Comparison of ENCODE assay signal across 8 cellular contexts in genomic region chr1:236394905-236395779, GRCh38. TPM values are rescaled to one million over a fixed set of nuclear protein-coding genes. Genes with fewer than 3 reads are reported as not detected.
DNase-seq lines count a peak whose midpoint lies in the region; ATAC-seq and TF ChIP-seq lines count a peak whose summit lies in the region.

No MANE protein-coding gene starts in this region.

- H3K27ac ChIP-seq in Peyer's patch (peak overlapping the region in 3 of 4 donors; percentile 46 to 52 (median 48)), left ventricle myocardium inferior (replicated peaks) (peak overlapping the region; percentile 21), sigmoid colon (no peak overlapping the region)

- TF ChIP-seq POLR2A in Peyer's patch (IDR thresholded peaks at IDR 0.05), result no peak
- TF ChIP-seq POLR2A in sigmoid colon (IDR thresholded peaks at IDR 0.05), result no peak

- DNase-seq in NCI-H2081 (lab: John Stamatoyannopoulos, UW), result peak; percentile 37 to 66
- no peak for DNase-seq in NCI-H2081 treated with DMSO at 0.1 percent for 48 hours (lab: John Stamatoyannopoulos, UW)
- DNase-seq in Peyer's patch, result peak in 1 of 3 donors; percentile 49
- DNase-seq in activated gamma-delta T cell treated with anti-CD3 and anti-CD28 coated beads, Interleukin-2, amount 50 U/mL, for 16 hours (ENCODE audit: low read depth), result peak; percentile 25
- DNase-seq in left ventricle myocardium inferior, result peak; percentile 16
- DNase-seq in sigmoid colon, result no peak

- H3K27me3 ChIP-seq in Peyer's patch (peaks cover 0 to 15% of the 10 kb centered on the region in 2 donors), left ventricle myocardium inferior (ENCODE audit: low read depth) (peaks cover 76% of the 10 kb centered on the region), sigmoid colon (peaks cover 10 to 56% (median 33%) of the 10 kb centered on the region in 3 donors)

- H3K4me1 ChIP-seq in Peyer's patch (peaks cover 0 to 19% (median 0%) of the 10 kb centered on the region in 4 donors), left ventricle myocardium inferior (peaks cover 15% of the 10 kb centered on the region), sigmoid colon (peaks cover 0 to 19% (median 14%) of the 10 kb centered on the region in 4 donors)

- WGBS in sigmoid colon, 2 donors, result 1% methylated on average over 82 of the region's 82 CpGs

- peak overlapping the region; percentile 38 to 68 (median 61) for H3K4me3 ChIP-seq in Peyer's patch
- H3K4me3 ChIP-seq in left ventricle myocardium inferior, result peak overlapping the region; percentile 80
- peak overlapping the region; percentile 34 to 62 (median 50) for H3K4me3 ChIP-seq in sigmoid colon

- TF ChIP-seq CTCF in Peyer's patch (IDR thresholded peaks at IDR 0.05), result no peak
- TF ChIP-seq CTCF in left ventricle myocardium inferior (IDR thresholded peaks at IDR 0.05; ENCODE audit: borderline replicate concordance), result no peak
- TF ChIP-seq CTCF in sigmoid colon (IDR thresholded peaks at IDR 0.05), result no peak

- ATAC-seq in HG02885 (IDR thresholded peaks at IDR 0.05; ENCODE audit: poor library complexity, unreplicated experiment) (peak; percentile 67), HG02970 (IDR thresholded peaks at IDR 0.05; ENCODE audit: low FRiP score, unreplicated experiment) (no peak)

- H3K36me3 ChIP-seq in Peyer's patch, result no peaks in the 10 kb centered on the region
- no peaks in the 10 kb centered on the region for H3K36me3 ChIP-seq in left ventricle myocardium inferior
- H3K36me3 ChIP-seq in sigmoid colon, result no peaks in the 10 kb centered on the region

- intact Hi-C loops in left ventricle myocardium inferior (cut with micrococcal nuclease), result no loop called here
- intact Hi-C loops in sigmoid colon (cut with DNase I), result no loop called here

- H3K9me3 ChIP-seq in Peyer's patch (no peaks in the 10 kb centered on the region), left ventricle myocardium inferior (replicated peaks) (no peaks in the 10 kb centered on the region), sigmoid colon (no peaks in the 10 kb centered on the region)

- TF ChIP-seq EP300 in sigmoid colon (IDR thresholded peaks at IDR 0.05), result no peak

RNA-seq across cellular contexts. Expression of gene EDARADD, which starts 1.1 kb away (rescaled TPM):
- total RNA-seq in Peyer's patch (not detected), left ventricle myocardium inferior (1.4 TPM), sigmoid colon (under 1 TPM in 1 of 4 donors, not detected in 3; under 0.01 TPM)
- polyA plus RNA-seq in sigmoid colon, result under 1 TPM in 1 of 3 donors, not detected in 2; 0.41 TPM

Comparison
In these comparisons a context has a peak if more than half of its experiments do, and no peak if none do; other contexts are left out.
1. DNase-seq: peak in NCI-H2081 (2 of 2), activated gamma-delta T cell treated with anti-CD3 and anti-CD28 coated beads, Interleukin-2, amount 50 U/mL, for 16 hours (single experiment) and left ventricle myocardium inferior (single experiment); none in NCI-H2081 treated with DMSO at 0.1 percent for 48 hours (single experiment) and sigmoid colon (single experiment).
2. H3K27ac ChIP-seq: peak in Peyer's patch (3 of 4) and left ventricle myocardium inferior (single experiment); none in sigmoid colon (0 of 4).
3. Peak in every context shown above with its lines, with median percentiles within 50 percentile points of each other: H3K4me3 ChIP-seq.